Comparison of ENCODE assay signal across 8 cellular contexts in the genomic region with DNA sequence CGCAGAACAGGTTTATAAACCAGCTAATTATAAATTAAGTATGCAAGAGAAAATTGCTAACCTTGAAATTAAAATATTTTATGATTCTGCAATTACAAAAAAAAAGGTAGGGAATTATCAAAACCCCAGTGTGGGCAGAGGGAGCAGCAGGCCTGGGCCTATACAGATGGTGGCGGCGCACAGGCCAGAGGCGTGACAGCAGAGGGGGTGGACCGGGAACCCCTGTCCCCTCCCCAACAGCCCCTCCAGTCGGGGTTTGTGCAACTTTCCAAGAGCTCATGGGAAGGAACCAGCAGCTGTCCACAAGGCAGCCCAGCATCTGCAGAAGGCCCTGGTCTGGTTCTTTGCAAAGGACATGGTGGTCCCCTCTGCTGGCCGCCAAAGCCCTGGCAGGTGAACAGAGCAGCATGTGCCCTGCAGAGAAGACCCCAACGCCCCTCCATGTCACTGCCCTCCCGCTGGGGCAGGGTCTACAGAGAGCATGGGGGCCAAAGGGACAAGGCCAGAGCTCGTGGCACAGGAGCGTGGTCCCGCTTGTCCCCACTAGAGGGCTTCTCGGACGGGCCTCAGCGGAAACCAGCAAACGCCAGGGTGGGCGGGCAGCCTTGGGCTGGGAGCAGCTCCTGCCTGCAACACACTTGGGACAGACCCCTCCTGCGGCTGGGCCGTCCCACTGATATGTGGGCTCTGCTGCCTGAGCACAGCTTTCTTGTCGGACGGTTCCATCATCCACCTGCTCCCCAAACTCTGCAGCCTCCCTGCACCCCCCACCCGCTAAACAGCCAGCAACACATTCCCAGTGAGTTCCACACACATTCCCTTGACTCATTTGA.
A peak's percentile ranks its signal among the peaks of the same experiment; 100 is the strongest.
DNase-seq lines count a peak whose midpoint lies in the region; ATAC-seq and TF ChIP-seq lines count a peak whose summit lies in the region.

No MANE protein-coding gene starts in this region.

- ATAC-seq in HG02852 (IDR thresholded peaks at IDR 0.05; ENCODE audit: unreplicated experiment), result peak; percentile 72
- peak; percentile 50 for ATAC-seq in naive thymus-derived CD4-positive, alpha-beta T cell

- no peaks in the 10 kb centered on the region for H3K36me3 ChIP-seq in naive thymus-derived CD4-positive, alpha-beta T cell (ENCODE audit: control insufficient read depth in 2 of 3, insufficient read depth in 3 of 3, low read length in 3 of 3)

- POLR2A ChIA-PET in naive thymus-derived CD4-positive, alpha-beta T cell (lab: Charles Lee), result no interaction called here

- no peak overlapping the region for H3K4me3 ChIP-seq in naive thymus-derived CD4-positive, alpha-beta T cell (ENCODE audit: low read length)

- no peaks in the 10 kb centered on the region for H3K27me3 ChIP-seq in naive thymus-derived CD4-positive, alpha-beta T cell (ENCODE audit: control insufficient read depth in 2 of 2, insufficient read depth in 2 of 2, low read length in 2 of 2)

- H3K4me1 Mint-ChIP-seq in naive thymus-derived CD4-positive, alpha-beta T cell, result no peaks in the 10 kb centered on the region
- peaks cover 48% of the 10 kb centered on the region for H3K4me1 Mint-ChIP-seq in type B pancreatic cell (ENCODE audit: unreplicated experiment)

- no peak overlapping the region for H3K27ac ChIP-seq in naive thymus-derived CD4-positive, alpha-beta T cell (ENCODE audit: low read depth, low read length)

- H3K27me3 Mint-ChIP-seq in naive thymus-derived CD4-positive, alpha-beta T cell, result peaks cover 0 to 3% (median 0%) of the 10 kb centered on the region in 5 donors
- H3K27me3 Mint-ChIP-seq in type B pancreatic cell, result peaks cover 57% of the 10 kb centered on the region

- no peaks in the 10 kb centered on the region for H3K9me3 ChIP-seq in naive thymus-derived CD4-positive, alpha-beta T cell (ENCODE audit: control insufficient read depth in 2 of 3, low read length in 3 of 3)

- DNase-seq in GM04504 (ENCODE audit: low read depth) (peak; percentile 9), T follicular helper cell (ENCODE audit: low read depth) (peak; percentile 14), dermis blood vessel endothelial cell (peak; percentile 81), type B pancreatic cell (ENCODE audit: extremely low spot score, unreplicated experiment) (no peak), NCI-H446 treated with DMSO at 0.1 percent for 48 hours (lab: John Stamatoyannopoulos, UW) (no peak), hippocampal formation (lab: John Stamatoyannopoulos, UW) (no peak)
- peak in 8 of 9 donors; percentile 4 to 34 (median 16) for DNase-seq in naive thymus-derived CD4-positive, alpha-beta T cell

- no peak overlapping the region for H3K4me3 Mint-ChIP-seq in naive thymus-derived CD4-positive, alpha-beta T cell
- no peak overlapping the region for H3K4me3 Mint-ChIP-seq in type B pancreatic cell

- intact Hi-C loops in naive thymus-derived CD4-positive, alpha-beta T cell (cut with micrococcal nuclease), result loop anchor here (1.0 to 5.0 kb wide), 3 partner anchors 83 to 858 kb away; no protein-coding TSS in a partner anchor

- peak; percentile 85 for TF ChIP-seq CTCF in type B pancreatic cell (conservative IDR thresholded peaks at IDR 0.05)

- H3K9me3 Mint-ChIP-seq in naive thymus-derived CD4-positive, alpha-beta T cell, result no peaks in the 10 kb centered on the region
- H3K9me3 Mint-ChIP-seq in type B pancreatic cell, result no peaks in the 10 kb centered on the region

- no peak overlapping the region for H3K27ac Mint-ChIP-seq in naive thymus-derived CD4-positive, alpha-beta T cell
- no peak overlapping the region for H3K27ac Mint-ChIP-seq in type B pancreatic cell

- H3K36me3 Mint-ChIP-seq in naive thymus-derived CD4-positive, alpha-beta T cell, result no peaks in the 10 kb centered on the region
- H3K36me3 Mint-ChIP-seq in type B pancreatic cell, result peaks cover 4% of the 10 kb centered on the region

- CTCF ChIA-PET in naive thymus-derived CD4-positive, alpha-beta T cell (lab: Charles Lee), result interaction anchor here (0.5 to 1.3 kb wide), 4 partner anchors 13 to 291 kb away, joined by 3 to 5 read pairs (median 3); no protein-coding TSS in a partner anchor

- H3K4me1 ChIP-seq in naive thymus-derived CD4-positive, alpha-beta T cell (ENCODE audit: control insufficient read depth in 2 of 2, insufficient read depth in 2 of 2, low read length in 2 of 2), result no peaks in the 10 kb centered on the region

Comparison
In these comparisons a context has a peak if more than half of its experiments do, and no peak if none do; other contexts are left out.
1. DNase-seq: peak in GM04504 (single experiment), T follicular helper cell (single experiment), dermis blood vessel endothelial cell (single experiment) and naive thymus-derived CD4-positive, alpha-beta T cell (8 of 9); none in type B pancreatic cell (single experiment), NCI-H446 treated with DMSO at 0.1 percent for 48 hours (single experiment) and hippocampal formation (0 of 2).